In genomic region chr2:64767670-64768425, GRCh38 we compare ENCODE assay signal across 8 cellular contexts.
DNase-seq lines count a peak whose midpoint lies in the region; ATAC-seq and TF ChIP-seq lines count a peak whose summit lies in the region.

No MANE protein-coding gene starts in this region.

- H3K4me3 ChIP-seq in HUES6 (ENCODE audit: low read depth, low read length) (peak overlapping the region; percentile 77), OCI-LY1 (ENCODE audit: low read depth, low read length, poor library complexity, severe bottlenecking) (peak overlapping the region; percentile 75), esophagus (ENCODE audit: low read depth in 1 of 2, low read length in 2 of 2) (peak overlapping the region; percentile 68 to 93), muscle layer of duodenum (ENCODE audit: low read depth in 1 of 2, low read length in 2 of 2) (peak overlapping the region; percentile 71 to 92)

- peaks cover 53% of the 10 kb centered on the region for H3K27me3 ChIP-seq in HUES6 (ENCODE audit: control insufficient read depth, insufficient read depth, low read length)
- no peaks in the 10 kb centered on the region for H3K27me3 ChIP-seq in OCI-LY1 (ENCODE audit: insufficient read depth, low read length)
- no peaks in the 10 kb centered on the region for H3K27me3 ChIP-seq in esophagus (ENCODE audit: control insufficient read depth in 1 of 2, insufficient read depth in 2 of 2, low read length in 2 of 2)
- H3K27me3 ChIP-seq in muscle layer of duodenum (ENCODE audit: low read depth, low read length) = no peaks in the 10 kb centered on the region

- peak; percentile 83 for ATAC-seq in GM21515 (IDR thresholded peaks at IDR 0.05; ENCODE audit: unreplicated experiment)

- H3K4me1 ChIP-seq in HUES6 (ENCODE audit: control insufficient read depth, insufficient read depth, low read length) (peaks cover 13% of the 10 kb centered on the region), OCI-LY1 (ENCODE audit: insufficient read depth, low read length, severe bottlenecking) (peaks cover 42% of the 10 kb centered on the region), esophagus (ENCODE audit: control insufficient read depth in 2 of 2, insufficient read depth in 2 of 2, low read length in 1 of 2) (peaks cover 0 to 5% of the 10 kb centered on the region in 2 donors), muscle layer of duodenum (ENCODE audit: control insufficient read depth in 1 of 2, insufficient read depth in 2 of 2, low read length in 2 of 2) (peaks cover 0 to 12% of the 10 kb centered on the region in 2 donors)

- DNase-seq in DMS153 treated with DMSO at 0.1 percent for 48 hours (lab: John Stamatoyannopoulos, UW; ENCODE audit: unreplicated experiment) = peak; percentile 80
- DNase-seq in activated T-cell treated with anti-CD3 and anti-CD28 coated beads, Interleukin-2, amount 50 U/mL, for 1 hour = peak; percentile 76
- DNase-seq in stimulated activated CD8-positive, alpha-beta memory T cell treated with anti-CD3 and anti-CD28 coated beads, Interleukin-7, amount 100 ng/mL, for 48 hours (ENCODE audit: extremely low read depth in 1 of 2, low read depth in 1 of 2) = peak; percentile 53 to 64

- no peaks in the 10 kb centered on the region for H4K20me1 ChIP-seq in OCI-LY1 (ENCODE audit: insufficient read depth, low read length)

- no peaks in the 10 kb centered on the region for H3K9me3 ChIP-seq in HUES6 (ENCODE audit: control insufficient read depth, insufficient read depth, low read depth, low read length)
- H3K9me3 ChIP-seq in OCI-LY1 (ENCODE audit: low read length) = no peaks in the 10 kb centered on the region
- H3K9me3 ChIP-seq in esophagus (ENCODE audit: control insufficient read depth in 2 of 2, insufficient read depth in 1 of 2, low read depth in 1 of 2, low read length in 1 of 2) = no peaks in the 10 kb centered on the region
- H3K9me3 ChIP-seq in muscle layer of duodenum (ENCODE audit: control insufficient read depth in 1 of 2, low read length in 2 of 2) = no peaks in the 10 kb centered on the region

- H3K36me3 ChIP-seq in HUES6 (ENCODE audit: control insufficient read depth, insufficient read depth, low read length) = no peaks in the 10 kb centered on the region
- no peaks in the 10 kb centered on the region for H3K36me3 ChIP-seq in OCI-LY1 (ENCODE audit: insufficient read depth, low read length)
- no peaks in the 10 kb centered on the region for H3K36me3 ChIP-seq in esophagus (ENCODE audit: control insufficient read depth in 2 of 2, insufficient read depth in 2 of 2, low read length in 1 of 2)
- peaks cover 0 to 10% of the 10 kb centered on the region in 2 donors for H3K36me3 ChIP-seq in muscle layer of duodenum (ENCODE audit: control insufficient read depth in 1 of 2, insufficient read depth in 2 of 2, low read length in 2 of 2)

- H3K9ac ChIP-seq in HUES6 (ENCODE audit: low read length) (peak overlapping the region; percentile 86), OCI-LY1 (ENCODE audit: low read length) (peak overlapping the region; percentile 78)

- TF ChIP-seq CTCF in OCI-LY1 (IDR thresholded peaks at IDR 0.05; ENCODE audit: low read length) = 0 out of 2 replicates have a peak, but pooled peaks have one; percentile 5

- no peaks in the 10 kb centered on the region for H3F3A ChIP-seq in OCI-LY1 (ENCODE audit: insufficient read depth, low read length)

- no peaks in the 10 kb centered on the region for H3K9me2 ChIP-seq in OCI-LY1 (ENCODE audit: low read depth, low read length)

- H3K4me2 ChIP-seq in OCI-LY1 (ENCODE audit: low read length) = peak overlapping the region; percentile 96

- peak overlapping the region; percentile 48; the same call in 1 of the 2 replicates for H2AFZ ChIP-seq in OCI-LY1 (ENCODE audit: low read length)

- H3K79me2 ChIP-seq in OCI-LY1 (ENCODE audit: insufficient read depth, low read length) = no peaks in the 10 kb centered on the region

- 0 to 1% methylated on average over 51 to 65 of the region's 65 CpGs for WGBS in esophagus, 2 donors

- H3K27ac ChIP-seq in HUES6 (ENCODE audit: low read depth, low read length) (peak overlapping the region; percentile 78; the same call in 1 of the 2 replicates), OCI-LY1 (ENCODE audit: low read depth, low read length, poor library complexity, severe bottlenecking) (peak overlapping the region; percentile 28), esophagus (ENCODE audit: low read depth in 2 of 2, low read length in 1 of 2) (peak overlapping the region; percentile 98), muscle layer of duodenum (ENCODE audit: low read length) (peak overlapping the region; percentile 99)

Comparison
In these comparisons a context has a peak if more than half of its experiments do, and no peak if none do; other contexts are left out.
1. Peak in every context shown above with its lines: DNase-seq, ATAC-seq, H3K4me3 ChIP-seq and H3K27ac ChIP-seq.
2. H3K27ac ChIP-seq: peak in every context shown above with its lines; median percentile 99 in muscle layer of duodenum; 98 in esophagus; 78 in HUES6; 28 in OCI-LY1.